20 cellular contexts compared by ENCODE assay signal in the genomic region with DNA sequence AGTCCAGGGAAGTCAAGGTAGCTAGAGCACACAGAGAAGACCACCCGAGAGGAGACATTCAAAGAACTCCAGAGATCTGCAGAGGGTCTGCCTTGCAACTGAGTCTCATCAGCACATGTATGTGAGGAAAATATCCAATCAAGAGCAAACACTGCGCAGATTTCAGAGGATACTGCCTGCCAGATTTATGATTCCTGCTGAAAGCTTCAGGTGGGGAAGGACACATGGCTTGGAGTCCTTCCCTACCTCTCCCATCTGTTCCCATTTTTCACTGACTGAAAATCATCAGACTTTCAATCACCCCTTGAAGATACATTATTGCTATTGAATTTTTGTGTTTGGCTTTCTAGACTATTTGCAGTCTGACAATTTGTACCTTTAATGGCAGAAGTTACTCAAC.
"Had no signal": no experiment of that assay in that cellular context is flagged by ENCODE, and none has a peak within 500 bp of the region (broad histone marks: within the 10 kb centered on the region; RNA-seq: fewer than 3 reads in every experiment).

No MANE protein-coding gene starts in this region.

- ATAC-seq: natural killer cell treated with Interleukin-12 subunit alpha and Interleukin-12 subunit beta and Interleukin-15 and Interleukin-18, amount 100 ng/mL, for 72 hours; pancreas; right cardiac atrium; right lobe of liver; stimulated activated effector memory CD8-positive, alpha-beta T cell treated with anti-CD3 and anti-CD28 coated beads, Interleukin-12 subunit alpha, Interleukin-12 subunit beta, amount 100 ng/mL, for 72 hours; stimulated activated naive B cell treated with anti-CD40 and anti-IgM and Interleukin-4, amounts not matched to agents 10 μg/mL and 1 μg/mL and 100 μg/mL, for 72 hours had no signal

- DNase-seq: nephron progenitor cell; nucleus accumbens; pancreas; retina; right cardiac atrium; right lobe of liver; sigmoid colon; small intestine; stimulated activated CD4-positive, alpha-beta T cell treated with anti-CD3 and anti-CD28 coated beads, Interleukin-15, amount 100 ng/mL, for 24 hours; stimulated activated CD4-positive, alpha-beta T cell treated with anti-CD3 and anti-CD28 coated beads, Interleukin-2, amount 100 ng/mL, for 24 hours; stimulated activated CD4-positive, alpha-beta T cell treated with anti-CD3 and anti-CD28 coated beads, Interleukin-2, amount 100 ng/mL, for 48 hours; stimulated activated CD4-positive, alpha-beta T cell treated with anti-CD3 and anti-CD28 coated beads, Interleukin-4, amount 100 ng/mL, for 24 hours; stimulated activated naive B cell treated with anti-CD40 and anti-IgM and Interleukin-4, amounts not matched to agents 10 μg/mL and 1 μg/mL and 100 μg/mL, for 72 hours; stimulated activated naive CD4-positive, alpha-beta T cell treated with Interleukin-2 at 50 U/mL for 16 hours; stomach; thyroid gland; trophoblast cell; upper lobe of left lung had no signal
